Comparison of ENCODE assay signal across 14 cellular contexts in the genomic region with DNA sequence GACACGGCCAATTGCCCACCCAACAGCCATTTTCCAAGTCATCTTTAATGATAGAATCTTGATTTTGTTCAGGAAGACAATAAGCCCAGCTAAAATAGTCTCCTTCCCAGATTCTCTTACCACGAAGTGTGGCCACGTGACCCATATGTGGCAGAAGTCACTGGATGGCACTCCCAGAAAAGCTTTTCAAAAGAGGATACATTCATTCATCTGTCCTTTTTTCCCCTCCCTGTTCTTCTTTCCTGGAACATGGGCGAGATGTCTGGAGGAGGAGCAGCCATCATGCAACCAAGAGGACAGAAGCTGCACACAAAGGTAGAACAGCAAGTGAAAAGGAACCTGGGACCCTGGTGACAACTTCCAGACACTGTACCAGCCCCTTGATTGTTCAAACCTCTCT.
DNase-seq lines count a peak whose midpoint lies in the region; ATAC-seq and TF ChIP-seq lines count a peak whose summit lies in the region.
"Had no signal": no experiment of that assay in that cellular context is flagged by ENCODE, and none has a peak within 500 bp of the region (broad histone marks: within the 10 kb centered on the region; RNA-seq: fewer than 3 reads in every experiment).

No MANE protein-coding gene starts in this region.

- peaks cover 28 to 34% of the 10 kb centered on the region in 2 donors for H3K4me1 Mint-ChIP-seq in natural killer cell treated with Interleukin-12 subunit alpha and Interleukin-12 subunit beta and Interleukin-15 and Interleukin-18, amount 100 ng/mL, for 72 hours (ENCODE audit: low read depth in 2 of 2)
- peaks cover 21 to 26% of the 10 kb centered on the region in 2 donors for H3K4me1 Mint-ChIP-seq in natural killer cell

- H3K36me3 Mint-ChIP-seq in natural killer cell treated with Interleukin-12 subunit alpha and Interleukin-12 subunit beta and Interleukin-15 and Interleukin-18, amount 100 ng/mL, for 72 hours = peaks cover 14% of the 10 kb centered on the region
- peaks cover under 1% of the 10 kb centered on the region for H3K36me3 Mint-ChIP-seq in natural killer cell

- no peak for DNase-seq in natural killer cell treated with Interleukin-12 subunit alpha and Interleukin-12 subunit beta and Interleukin-15 and Interleukin-18, amount 100 ng/mL, for 72 hours (ENCODE audit: low spot score)
- no peak for DNase-seq in natural killer cell
- DNase-seq in ecto neural progenitor cell (ENCODE audit: low spot score) = peak; percentile 13
- peak; percentile 6 for DNase-seq in stimulated activated CD8-positive, alpha-beta memory T cell treated with anti-CD3 and anti-CD28 coated beads, Interleukin-4, amount 100 ng/mL, for 48 hours
- DNase-seq in HuH-7 (ENCODE audit: low spot score) = no peak
- no peak for DNase-seq in T-helper 1 cell
- DNase-seq: ACHN; C1 segment of cervical spinal cord; CD4-positive, alpha-beta T cell; DMS79 had no signal

- H3K27me3 Mint-ChIP-seq in natural killer cell treated with Interleukin-12 subunit alpha and Interleukin-12 subunit beta and Interleukin-15 and Interleukin-18, amount 100 ng/mL, for 72 hours = peaks cover 20 to 31% of the 10 kb centered on the region in 2 donors
- H3K27me3 Mint-ChIP-seq in natural killer cell (ENCODE audit: low read depth in 2 of 2) = peaks cover 24 to 41% of the 10 kb centered on the region in 2 donors

- TF ChIP-seq CTCF in natural killer cell (IDR thresholded peaks at IDR 0.05) = no peak

- peak overlapping the region; percentile 60 for H3K4me3 Mint-ChIP-seq in natural killer cell treated with Interleukin-12 subunit alpha and Interleukin-12 subunit beta and Interleukin-15 and Interleukin-18, amount 100 ng/mL, for 72 hours
- no peak overlapping the region for H3K4me3 Mint-ChIP-seq in natural killer cell
- H3K4me3 Mint-ChIP-seq: CD4-positive, alpha-beta T cell had no signal

- H3K27ac Mint-ChIP-seq in natural killer cell treated with Interleukin-12 subunit alpha and Interleukin-12 subunit beta and Interleukin-15 and Interleukin-18, amount 100 ng/mL, for 72 hours = peak overlapping the region in 1 of 2 donors; percentile 26
- no peak overlapping the region for H3K27ac Mint-ChIP-seq in natural killer cell
- H3K27ac Mint-ChIP-seq: CD4-positive, alpha-beta T cell; IgD-negative memory B cell had no signal

- intact Hi-C loops in natural killer cell (cut with micrococcal nuclease) = no loop called here

- no peak for ATAC-seq in natural killer cell treated with Interleukin-12 subunit alpha and Interleukin-12 subunit beta and Interleukin-15 and Interleukin-18, amount 100 ng/mL, for 72 hours
- ATAC-seq in natural killer cell (no peak), GM19351 (IDR thresholded peaks at IDR 0.05; ENCODE audit: unreplicated experiment) (no peak)
- ATAC-seq: GM12878, HCT116 had no signal

- H3K9me3 Mint-ChIP-seq in natural killer cell treated with Interleukin-12 subunit alpha and Interleukin-12 subunit beta and Interleukin-15 and Interleukin-18, amount 100 ng/mL, for 72 hours = no peaks in the 10 kb centered on the region
- H3K9me3 Mint-ChIP-seq in natural killer cell = no peaks in the 10 kb centered on the region
- H3K9me3 Mint-ChIP-seq: CD4-positive, alpha-beta T cell had no signal

Comparison
In these comparisons a context has a peak if more than half of its experiments do, and no peak if none do; other contexts are left out.
1. DNase-seq: peak in ecto neural progenitor cell (single experiment) and stimulated activated CD8-positive, alpha-beta memory T cell treated with anti-CD3 and anti-CD28 coated beads, Interleukin-4, amount 100 ng/mL, for 48 hours (single experiment); none in natural killer cell treated with Interleukin-12 subunit alpha and Interleukin-12 subunit beta and Interleukin-15 and Interleukin-18, amount 100 ng/mL, for 72 hours (single experiment), natural killer cell (single experiment), HuH-7 (single experiment) and T-helper 1 cell (0 of 5).